ENCODE assay signal across 21 cellular contexts in the genomic region with DNA sequence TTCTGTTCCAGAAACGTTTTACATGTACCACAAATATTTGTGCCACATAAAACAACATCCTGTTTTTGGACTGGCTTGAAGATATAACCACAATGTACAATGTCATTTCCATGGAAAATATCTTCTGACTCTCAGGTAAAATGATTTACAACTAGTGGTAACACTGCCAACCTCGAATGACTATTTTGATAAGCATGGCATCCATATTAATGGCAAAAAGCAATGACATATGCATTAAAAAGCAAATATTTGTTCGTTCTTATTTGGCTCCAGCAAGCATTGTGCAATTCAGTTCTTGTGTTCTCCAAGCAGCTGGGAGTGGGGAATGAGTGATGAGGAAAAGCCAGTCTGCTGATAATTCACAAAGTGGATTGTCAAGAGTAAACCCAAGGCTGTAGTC.
DNase-seq lines count a peak whose midpoint lies in the region; ATAC-seq and TF ChIP-seq lines count a peak whose summit lies in the region.
"Had no signal": no experiment of that assay in that cellular context is flagged by ENCODE, and none has a peak within 500 bp of the region (broad histone marks: within the 10 kb centered on the region; RNA-seq: fewer than 3 reads in every experiment).

No MANE protein-coding gene starts in this region.

- intact Hi-C loops in tibial artery (cut with DNase I; ENCODE audit: low total_unique reads), result no loop called here

- DNase-seq in DMS53 (lab: John Stamatoyannopoulos, UW) (peak; percentile 62), amniotic epithelial cell (ENCODE audit: low read depth) (peak; percentile 96), fibroblast of villous mesenchyme (ENCODE audit: low read depth) (peak; percentile 55), smooth muscle cell (lab: John Stamatoyannopoulos, UW; ENCODE audit: unreplicated experiment) (no peak), T-cell (no peak), tibial artery (no peak)
- no peak for DNase-seq in activated naive CD8-positive, alpha-beta T cell treated with anti-CD3 and anti-CD28 coated beads, Interleukin-2, amount 50 U/mL, for 24 hours
- DNase-seq: activated CD4-positive, alpha-beta T cell treated with anti-CD3 and anti-CD28 coated beads for 4 hours; activated naive CD4-positive, alpha-beta T cell treated with anti-CD3 and anti-CD28 coated beads, Interleukin-2, amount 50 U/mL, for 16 hours; CD8-positive, alpha-beta memory T cell; colonic mucosa; KBM-7; naive thymus-derived CD8-positive, alpha-beta T cell; NCI-H1436 treated with DMSO at 0.1 percent for 48 hours; NCI-H524; Peyer's patch had no signal

- H3K27me3 Mint-ChIP-seq in activated naive CD8-positive, alpha-beta T cell treated with anti-CD3 and anti-CD28 coated beads, Interleukin-2, amount 50 U/mL, for 24 hours, result no peaks in the 10 kb centered on the region
- H3K27me3 Mint-ChIP-seq in T-cell, result no peaks in the 10 kb centered on the region
- H3K27me3 Mint-ChIP-seq: CD8-positive, alpha-beta memory T cell; naive thymus-derived CD8-positive, alpha-beta T cell had no signal

- peaks cover 2% of the 10 kb centered on the region for H3K4me1 ChIP-seq in smooth muscle cell (ENCODE audit: low read depth)
- H3K4me1 ChIP-seq in tibial artery, result peaks cover 0 to 15% (median 4%) of the 10 kb centered on the region in 4 donors
- H3K4me1 ChIP-seq: colonic mucosa, HAP-1, Peyer's patch had no signal

- H3K27ac ChIP-seq in smooth muscle cell (ENCODE audit: low read depth) (peak overlapping the region; percentile 72), tibial artery (no peak overlapping the region)
- H3K27ac ChIP-seq: colonic mucosa, esophagus muscularis mucosa, parathyroid adenoma had no signal

- H2AFZ ChIP-seq in smooth muscle cell (ENCODE audit: low read depth), result no peak overlapping the region
- H2AFZ ChIP-seq: parathyroid adenoma had no signal

- peaks cover 1% of the 10 kb centered on the region for H3K4me1 Mint-ChIP-seq in activated naive CD8-positive, alpha-beta T cell treated with anti-CD3 and anti-CD28 coated beads, Interleukin-2, amount 50 U/mL, for 24 hours
- H3K4me1 Mint-ChIP-seq in T-cell, result no peaks in the 10 kb centered on the region
- H3K4me1 Mint-ChIP-seq: CD8-positive, alpha-beta memory T cell; naive thymus-derived CD8-positive, alpha-beta T cell had no signal

- H3K9ac ChIP-seq in smooth muscle cell (ENCODE audit: low read depth), result peak overlapping the region; percentile 26
- H3K9ac ChIP-seq: parathyroid adenoma had no signal

- H3K4me3 ChIP-seq in fibroblast of villous mesenchyme (ENCODE audit: low read depth, low read length) (no peak overlapping the region), smooth muscle cell (no peak overlapping the region), tibial artery (no peak overlapping the region)
- H3K4me3 ChIP-seq: colonic mucosa, esophagus muscularis mucosa, HAP-1, Peyer's patch had no signal

- H3F3A ChIP-seq in smooth muscle cell (ENCODE audit: low read depth), result no peaks in the 10 kb centered on the region

- H3K79me2 ChIP-seq in smooth muscle cell (ENCODE audit: low read depth), result no peaks in the 10 kb centered on the region

- no peak for TF ChIP-seq CTCF in fibroblast of villous mesenchyme (IDR thresholded peaks at IDR 0.05; ENCODE audit: insufficient read depth, low read depth, low read length)
- TF ChIP-seq CTCF in smooth muscle cell (IDR thresholded peaks at IDR 0.05; ENCODE audit: borderline replicate concordance, insufficient read depth, poor library complexity, severe bottlenecking), result no peak
- no peak for TF ChIP-seq CTCF in tibial artery (IDR thresholded peaks at IDR 0.05)

- H3K9me3 ChIP-seq in smooth muscle cell (replicated peaks; ENCODE audit: low read depth) (no peaks in the 10 kb centered on the region), tibial artery (no peaks in the 10 kb centered on the region)
- H3K9me3 ChIP-seq: colonic mucosa, esophagus muscularis mucosa, HAP-1, Peyer's patch had no signal

- H4K20me1 ChIP-seq in smooth muscle cell (ENCODE audit: low read depth), result no peaks in the 10 kb centered on the region

- peak overlapping the region; percentile 5 for H3K4me2 ChIP-seq in smooth muscle cell

- H3K27ac Mint-ChIP-seq in activated naive CD8-positive, alpha-beta T cell treated with anti-CD3 and anti-CD28 coated beads, Interleukin-2, amount 50 U/mL, for 24 hours, result no peak overlapping the region
- H3K27ac Mint-ChIP-seq in T-cell, result no peak overlapping the region
- H3K27ac Mint-ChIP-seq: CD8-positive, alpha-beta memory T cell; naive thymus-derived CD8-positive, alpha-beta T cell; T-helper 1 cell treated with Interleukin-12 subunit alpha and Interleukin-12 subunit beta and Interleukin-4 antibody, amounts not matched to agents 30 μg/mL and 1 μg/mL, for 36 hours had no signal

- H3K36me3 Mint-ChIP-seq in activated naive CD8-positive, alpha-beta T cell treated with anti-CD3 and anti-CD28 coated beads, Interleukin-2, amount 50 U/mL, for 24 hours (ENCODE audit: low read depth), result no peaks in the 10 kb centered on the region
- H3K36me3 Mint-ChIP-seq in T-cell, result no peaks in the 10 kb centered on the region
- H3K36me3 Mint-ChIP-seq: naive thymus-derived CD8-positive, alpha-beta T cell had no signal

- ATAC-seq in activated naive CD8-positive, alpha-beta T cell treated with anti-CD3 and anti-CD28 coated beads, Interleukin-2, amount 50 U/mL, for 24 hours, result no peak
- ATAC-seq in T-cell (replicated peaks in 1 of 4), result no peak
- ATAC-seq: naive thymus-derived CD8-positive, alpha-beta T cell; sciatic nerve had no signal

- WGBS in smooth muscle cell (ENCODE audit: low lambda C conversion rate), result 65% methylated on average over 3 of the region's 3 CpGs

- peaks cover 8% of the 10 kb centered on the region for H3K9me3 Mint-ChIP-seq in activated naive CD8-positive, alpha-beta T cell treated with anti-CD3 and anti-CD28 coated beads, Interleukin-2, amount 50 U/mL, for 24 hours
- H3K9me3 Mint-ChIP-seq in T-cell, result peaks cover 0 to 10% (median 10%) of the 10 kb centered on the region in 3 donors

- H3K4me3 Mint-ChIP-seq in activated naive CD8-positive, alpha-beta T cell treated with anti-CD3 and anti-CD28 coated beads, Interleukin-2, amount 50 U/mL, for 24 hours, result no peak overlapping the region
- no peak overlapping the region for H3K4me3 Mint-ChIP-seq in T-cell
- H3K4me3 Mint-ChIP-seq: CD8-positive, alpha-beta memory T cell; naive thymus-derived CD8-positive, alpha-beta T cell; T-helper 1 cell treated with Interleukin-12 subunit alpha and Interleukin-12 subunit beta and Interleukin-4 antibody, amounts not matched to agents 30 μg/mL and 1 μg/mL, for 36 hours had no signal

- POLR2A ChIA-PET in T-cell (lab: Charles Lee), result no interaction called here

- H3K36me3 ChIP-seq in smooth muscle cell (ENCODE audit: low read depth) (no peaks in the 10 kb centered on the region), tibial artery (no peaks in the 10 kb centered on the region)
- H3K36me3 ChIP-seq: colonic mucosa, esophagus muscularis mucosa, HAP-1, Peyer's patch had no signal

- CTCF ChIA-PET in T-cell (lab: Charles Lee), result no interaction called here

- H3K27me3 ChIP-seq in smooth muscle cell (ENCODE audit: low read depth), result no peaks in the 10 kb centered on the region
- H3K27me3 ChIP-seq in tibial artery, result no peaks in the 10 kb centered on the region
- H3K27me3 ChIP-seq: colonic mucosa, esophagus muscularis mucosa, Peyer's patch had no signal

Comparison
In these comparisons a context has a peak if more than half of its experiments do, and no peak if none do; other contexts are left out.
1. DNase-seq: peak in DMS53 (single experiment), amniotic epithelial cell (single experiment) and fibroblast of villous mesenchyme (single experiment); none in smooth muscle cell (single experiment), activated naive CD8-positive, alpha-beta T cell treated with anti-CD3 and anti-CD28 coated beads, Interleukin-2, amount 50 U/mL, for 24 hours (single experiment), T-cell (0 of 34) and tibial artery (0 of 2).